ENCODE assay signal across 14 cellular contexts in the genomic region with DNA sequence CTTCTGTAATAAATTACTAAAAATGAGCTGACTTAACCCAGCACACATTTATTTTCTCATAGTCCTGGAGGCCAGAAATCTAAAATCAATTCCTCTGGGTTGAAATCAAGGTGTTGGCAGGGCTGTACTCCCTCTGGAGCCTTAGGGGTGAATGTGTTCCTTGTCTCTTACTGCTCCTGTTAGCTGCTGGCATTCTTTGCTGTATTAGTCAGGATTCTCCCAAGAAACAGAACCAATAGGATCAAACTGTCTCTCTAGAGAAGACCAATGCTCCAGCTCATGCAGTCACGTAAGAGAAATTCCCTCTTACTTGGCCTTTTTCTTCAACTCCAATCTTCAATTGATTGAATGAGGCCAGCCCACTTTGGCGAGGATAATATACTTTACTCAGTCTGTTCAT. TPM values are rescaled to one million over a fixed set of nuclear protein-coding genes. Genes with fewer than 3 reads are reported as not detected.
DNase-seq lines count a peak whose midpoint lies in the region; ATAC-seq, FAIRE-seq and TF ChIP-seq lines count a peak whose summit lies in the region.
"Had no signal": no experiment of that assay in that cellular context is flagged by ENCODE, and none has a peak within 500 bp of the region (broad histone marks: within the 10 kb centered on the region; RNA-seq: fewer than 3 reads in every experiment).

No MANE protein-coding gene starts in this region.

- H3K27ac Mint-ChIP-seq in activated B cell treated with CpG ODN at 0.5 μM for 24 hours: peak overlapping the region; percentile 35
- H3K27ac Mint-ChIP-seq in immature natural killer cell: peak overlapping the region in 3 of 6 donors; percentile 1 to 55 (median 44)

- H3K79me2 ChIP-seq in GM23248 (ENCODE audit: insufficient read depth) (no peaks in the 10 kb centered on the region), hepatocyte (no peaks in the 10 kb centered on the region)

- intact Hi-C loops in activated B cell treated with CpG ODN at 0.5 μM for 24 hours (cut with micrococcal nuclease): no loop called here

- H4K20me1 ChIP-seq in GM23248 (ENCODE audit: insufficient read depth): no peaks in the 10 kb centered on the region
- no peaks in the 10 kb centered on the region for H4K20me1 ChIP-seq in hepatocyte (ENCODE audit: insufficient read depth, poor library complexity, severe bottlenecking)

- 0 out of 2 replicates have a peak, but pooled peaks cover 6% of the 10 kb centered on the region for H3F3A ChIP-seq in GM23248 (ENCODE audit: insufficient read depth)

- H3K4me1 ChIP-seq in A549: peaks cover 21% of the 10 kb centered on the region
- peaks cover 7% of the 10 kb centered on the region; the same call in 1 of the 2 replicates for H3K4me1 ChIP-seq in GM23248 (ENCODE audit: insufficient read depth)
- H3K4me1 ChIP-seq in foreskin keratinocyte: peaks cover 17% of the 10 kb centered on the region
- H3K4me1 ChIP-seq in hepatocyte (ENCODE audit: insufficient read depth): peaks cover 7% of the 10 kb centered on the region

- H3K4me3 Mint-ChIP-seq in activated B cell treated with CpG ODN at 0.5 μM for 24 hours: no peak overlapping the region
- H3K4me3 Mint-ChIP-seq in immature natural killer cell: no peak overlapping the region

- H3K27ac ChIP-seq in A549 (no peak overlapping the region), GM23248 (no peak overlapping the region), foreskin keratinocyte (peak overlapping the region; percentile 12), hepatocyte (no peak overlapping the region)
- H3K27ac ChIP-seq: cardiac muscle cell, SK-N-MC, uterus had no signal

- no peak for TF ChIP-seq EP300 in A549 (IDR thresholded peaks at IDR 0.05)

- H3K27me3 ChIP-seq in GM23248 (replicated peaks; ENCODE audit: insufficient read depth) (no peaks in the 10 kb centered on the region), foreskin keratinocyte (no peaks in the 10 kb centered on the region), hepatocyte (no peaks in the 10 kb centered on the region)
- H3K27me3 ChIP-seq: cardiac muscle cell, uterus had no signal

- POLR2A ChIA-PET in A549 (lab: Yijun Ruan, JAX): no interaction called here
- POLR2A ChIA-PET in activated B cell treated with CpG ODN at 0.5 μM for 24 hours (lab: Charles Lee): interaction anchor here (1.3 kb wide), 1 partner anchor 10 kb away, joined by 4 read pairs; no protein-coding TSS in a partner anchor

- in situ Hi-C loops in GM23248 (cut with MboI): no loop called here

- TF ChIP-seq CTCF in A549 (IDR thresholded peaks at IDR 0.05) (no peak), activated B cell treated with CpG ODN at 0.5 μM for 24 hours (IDR thresholded peaks at IDR 0.05) (no peak), foreskin keratinocyte (conservative IDR thresholded peaks at IDR 0.05) (peak; percentile 40), hepatocyte (IDR thresholded peaks at IDR 0.05; ENCODE audit: poor library complexity) (no peak)

- no peak for TF ChIP-seq RAD21 in A549 (conservative IDR thresholded peaks at IDR 0.05 in 1 of 2, IDR thresholded peaks at IDR 0.05 in 1 of 2)

- H3K9me3 ChIP-seq in A549 (no peaks in the 10 kb centered on the region), GM23248 (ENCODE audit: low read depth) (no peaks in the 10 kb centered on the region), hepatocyte (ENCODE audit: low read depth) (no peaks in the 10 kb centered on the region)
- H3K9me3 ChIP-seq: uterus had no signal

- H3K36me3 ChIP-seq in GM23248 (ENCODE audit: low read depth): no peaks in the 10 kb centered on the region
- no peaks in the 10 kb centered on the region for H3K36me3 ChIP-seq in hepatocyte (replicated peaks; ENCODE audit: insufficient read depth, low read depth)
- H3K36me3 ChIP-seq: cardiac muscle cell, uterus had no signal

- no peaks in the 10 kb centered on the region for H3K9me2 ChIP-seq in GM23248 (ENCODE audit: insufficient read depth)
- no peaks in the 10 kb centered on the region for H3K9me2 ChIP-seq in hepatocyte (replicated peaks; ENCODE audit: insufficient read depth)

- H3K4me3 ChIP-seq in A549 (no peak overlapping the region), GM23248 (no peak overlapping the region), hepatocyte (no peak overlapping the region)
- H3K4me3 ChIP-seq: cardiac muscle cell, SK-N-MC, uterus had no signal

- no peak for TF ChIP-seq POLR2A in A549 (IDR thresholded peaks at IDR 0.05; ENCODE audit: low read length)

- peak; percentile 25 to 40; a peak in 2 of 6 replicates for ATAC-seq in A549
- no peak for ATAC-seq in activated B cell treated with CpG ODN at 0.5 μM for 24 hours (ENCODE audit: low read depth)
- peak; percentile 84 for ATAC-seq in foreskin keratinocyte
- ATAC-seq: left colon had no signal

- CTCF ChIA-PET in A549 (lab: Yijun Ruan, JAX): interaction anchor here (0.8 to 11.7 kb wide), 4 partner anchors 47 to 1041 kb away, joined by 3 to 190 read pairs (median 58); no protein-coding TSS in a partner anchor
- CTCF ChIA-PET in activated B cell treated with CpG ODN at 0.5 μM for 24 hours (lab: Charles Lee): interaction anchor here (1.3 to 10.7 kb wide), 3 partner anchors 34 to 55 kb away, joined by 5 to 164 read pairs (median 100); no protein-coding TSS in a partner anchor

- H3K9ac ChIP-seq in GM23248: no peak overlapping the region

- H3K9me3 Mint-ChIP-seq in activated B cell treated with CpG ODN at 0.5 μM for 24 hours: no peaks in the 10 kb centered on the region
- H3K9me3 Mint-ChIP-seq in immature natural killer cell: no peaks in the 10 kb centered on the region

- H3K36me3 Mint-ChIP-seq in activated B cell treated with CpG ODN at 0.5 μM for 24 hours (ENCODE audit: low read depth): no peaks in the 10 kb centered on the region
- H3K36me3 Mint-ChIP-seq in immature natural killer cell: no peaks in the 10 kb centered on the region

- WGBS in A549 (ENCODE audit: missing lambda C conversion rate): 75% methylated on average over 2 of the region's 2 CpGs
- 31 to 40% methylated on average over 2 of the region's 2 CpGs for WGBS in GM23248 (ENCODE audit: low coverage in 1 of 2, low lambda C conversion rate in 2 of 2, missing lambda C conversion rate in 2 of 2), 2 experiments
- 83% methylated on average over 2 of the region's 2 CpGs for WGBS in hepatocyte (ENCODE audit: low lambda C conversion rate, missing lambda C conversion rate)

- H3K4me2 ChIP-seq in A549 (no peak overlapping the region), GM23248 (ENCODE audit: unreplicated experiment) (no peak overlapping the region), hepatocyte (no peak overlapping the region)

- no peak for FAIRE-seq in A549 (lab: Jason Lieb, UNC)

- H2AFZ ChIP-seq in GM23248 (no peak overlapping the region), hepatocyte (no peak overlapping the region)

- H3K4me1 Mint-ChIP-seq in activated B cell treated with CpG ODN at 0.5 μM for 24 hours (peaks cover 68% of the 10 kb centered on the region), immature natural killer cell (peaks cover 42 to 55% of the 10 kb centered on the region in 2 donors)

- DNase-seq in A549 (ENCODE audit: low read depth in 1 of 2, low spot score in 1 of 2) (peak in 1 of 2 experiments; percentile 48), GM23248 (peak; percentile 77), activated B cell treated with CpG ODN at 0.5 μM for 24 hours (no peak), foreskin keratinocyte (peak; percentile 85 to 94), NCI-H2107 treated with DMSO at 0.1 percent for 48 hours (lab: John Stamatoyannopoulos, UW; ENCODE audit: unreplicated experiment) (no peak), hepatocyte (ENCODE audit: low spot score) (no peak), immature natural killer cell (no peak), midbrain (lab: John Stamatoyannopoulos, UW) (no peak)
- DNase-seq: AML-193, left colon, NCI-H69, uterus had no signal

- H3K27me3 Mint-ChIP-seq in activated B cell treated with CpG ODN at 0.5 μM for 24 hours (no peaks in the 10 kb centered on the region), immature natural killer cell (ENCODE audit: low read depth in 3 of 3) (peaks cover 0 to 4% (median 0%) of the 10 kb centered on the region in 3 donors)

TF ChIP-seq in A549, 52 proteins besides CTCF, POLR2A, EP300 and RAD21 (continues in another document):
- no peak for TF ChIP-seq BHLHE40 (IDR thresholded peaks at IDR 0.05; ENCODE audit: low read depth, low read length)
- no peak for TF ChIP-seq MAZ (IDR thresholded peaks at IDR 0.05; ENCODE audit: borderline replicate concordance, low read depth, low read length)
- TF ChIP-seq ESRRA (IDR thresholded peaks at IDR 0.05; ENCODE audit: borderline replicate concordance, low read length): no peak
- no peak for TF ChIP-seq ATOH8 (CRISPR knock-in tag; IDR thresholded peaks at IDR 0.05; ENCODE audit: low read depth)
- TF ChIP-seq HOXB13 (CRISPR knock-in tag; IDR thresholded peaks at IDR 0.05; ENCODE audit: low read depth): no peak
- no peak for TF ChIP-seq HOXA7 (CRISPR knock-in tag; IDR thresholded peaks at IDR 0.05)
- TF ChIP-seq EHF (CRISPR knock-in tag; IDR thresholded peaks at IDR 0.05): no peak
- TF ChIP-seq, protein P1, sequence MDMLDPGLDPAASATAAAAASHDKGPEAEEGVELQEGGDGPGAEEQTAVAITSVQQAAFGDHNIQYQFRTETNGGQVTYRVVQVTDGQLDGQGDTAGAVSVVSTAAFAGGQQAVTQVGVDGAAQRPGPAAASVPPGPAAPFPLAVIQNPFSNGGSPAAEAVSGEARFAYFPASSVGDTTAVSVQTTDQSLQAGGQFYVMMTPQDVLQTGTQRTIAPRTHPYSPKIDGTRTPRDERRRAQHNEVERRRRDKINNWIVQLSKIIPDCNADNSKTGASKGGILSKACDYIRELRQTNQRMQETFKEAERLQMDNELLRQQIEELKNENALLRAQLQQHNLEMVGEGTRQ (IDR thresholded peaks at IDR 0.05): no peak

RNA-seq across cellular contexts. Expression of gene CD180, which starts 15.3 kb away (rescaled TPM):
- polyA plus RNA-seq in A549 (2011; rRNA removed): not detected in 2 replicates
- polyA plus RNA-seq in A549 (2012; cell fraction: cytosol; rRNA removed): not detected in 2 replicates
- not detected in 2 replicates for polyA plus RNA-seq in A549 (2012; cell fraction: nucleus; rRNA removed)
- polyA plus RNA-seq in A549 (2017; fragmentation: RNase III; extraction: RNeasy Plus Mini Kit Qiagen cat#74134 plus additional on column Dnase treatment): 0.01 TPM in 1 of 3 replicates, not detected in the others
- polyA minus RNA-seq in A549 (2011; rRNA and poly(A)+ RNA removed): not detected in 2 replicates
- total RNA-seq in GM23248 (2014; rRNA removed; shearing (Covaris generic)): not detected in 2 replicates
- not detected in 2 replicates for polyA plus RNA-seq in GM23248 (2016; fragmentation: Nextera tagmentation; extraction: Ambion mirVana)
- 32.6 and 35.7 TPM in 2 replicates for total RNA-seq in activated B cell treated with CpG ODN at 0.5 μM for 24 hours
- total RNA-seq in foreskin keratinocyte: not detected in 2 replicates
- not detected in 2 replicates for polyA plus RNA-seq in foreskin keratinocyte
- total RNA-seq in hepatocyte: 0.07 and 0.12 TPM in 2 replicates
- 0.24 TPM in 1 of 2 replicates, not detected in the other for polyA plus RNA-seq in hepatocyte
- 1 to 10 TPM in 1 of 3 donors, under 1 TPM in 2; 0.52 to 1.7 (median 0.63) TPM for polyA plus RNA-seq in immature natural killer cell
- total RNA-seq: cardiac muscle cell had no signal
- polyA plus RNA-seq: cardiac muscle cell had no signal

Comparison
In these comparisons a context has a peak if more than half of its experiments do, and no peak if none do; other contexts are left out.
1. DNase-seq: peak in GM23248 (single experiment) and foreskin keratinocyte (2 of 2); none in activated B cell treated with CpG ODN at 0.5 μM for 24 hours (single experiment), NCI-H2107 treated with DMSO at 0.1 percent for 48 hours (single experiment), hepatocyte (single experiment), immature natural killer cell (0 of 3) and midbrain (single experiment).